8 cellular contexts compared by ENCODE assay signal in genomic region chr3:32296251-32297204, GRCh38.
DNase-seq lines count a peak whose midpoint lies in the region; ATAC-seq lines count a peak whose summit lies in the region.

No MANE protein-coding gene starts in this region.

- ATAC-seq in HG02798 (IDR thresholded peaks at IDR 0.05; ENCODE audit: poor library complexity, unreplicated experiment) (peak; percentile 81), GM18861 (IDR thresholded peaks at IDR 0.05; ENCODE audit: unreplicated experiment) (no peak)
- ATAC-seq in stimulated activated naive B cell treated with anti-CD40 and anti-IgM and Interleukin-4, amounts not matched to agents 10 μg/mL and 1 μg/mL and 100 μg/mL, for 72 hours (replicated peaks): peak; percentile 74 to 75

- H3K4me3 Mint-ChIP-seq in stimulated activated naive B cell treated with anti-CD40 and anti-IgM and Interleukin-4, amounts not matched to agents 10 μg/mL and 1 μg/mL and 100 μg/mL, for 72 hours: no peak overlapping the region

- H3K27ac Mint-ChIP-seq in stimulated activated naive B cell treated with anti-CD40 and anti-IgM and Interleukin-4, amounts not matched to agents 10 μg/mL and 1 μg/mL and 100 μg/mL, for 72 hours: no peak overlapping the region

- H3K4me1 Mint-ChIP-seq in stimulated activated naive B cell treated with anti-CD40 and anti-IgM and Interleukin-4, amounts not matched to agents 10 μg/mL and 1 μg/mL and 100 μg/mL, for 72 hours: peaks cover 5 to 6% of the 10 kb centered on the region in 2 donors

- DNase-seq in GM04504 (ENCODE audit: low read depth): peak; percentile 26
- DNase-seq in NCI-H82 treated with DMSO at 0.1 percent for 48 hours (lab: John Stamatoyannopoulos, UW; ENCODE audit: unreplicated experiment): peak; percentile 19
- peak; percentile 55 for DNase-seq in activated CD8-positive, alpha-beta memory T cell treated with anti-CD3 and anti-CD28 coated beads, Interleukin-2, amount 50 U/mL, for 4 hours
- DNase-seq in epidermal melanocyte (ENCODE audit: insufficient read length, low spot score): peak; percentile 80
- DNase-seq in middle frontal gyrus (ENCODE audit: extremely low spot score, low spot score): peak; percentile 20
- DNase-seq in stimulated activated naive B cell treated with anti-CD40 and anti-IgM and Interleukin-4, amounts not matched to agents 10 μg/mL and 1 μg/mL and 100 μg/mL, for 72 hours: peak; percentile 11

- H3K36me3 Mint-ChIP-seq in stimulated activated naive B cell treated with anti-CD40 and anti-IgM and Interleukin-4, amounts not matched to agents 10 μg/mL and 1 μg/mL and 100 μg/mL, for 72 hours: no peaks in the 10 kb centered on the region

- H3K27me3 Mint-ChIP-seq in stimulated activated naive B cell treated with anti-CD40 and anti-IgM and Interleukin-4, amounts not matched to agents 10 μg/mL and 1 μg/mL and 100 μg/mL, for 72 hours: no peaks in the 10 kb centered on the region

- H3K9me3 Mint-ChIP-seq in stimulated activated naive B cell treated with anti-CD40 and anti-IgM and Interleukin-4, amounts not matched to agents 10 μg/mL and 1 μg/mL and 100 μg/mL, for 72 hours: no peaks in the 10 kb centered on the region

Comparison
In these comparisons a context has a peak if more than half of its experiments do, and no peak if none do; other contexts are left out.
1. DNase-seq: peak in every context shown above with its lines; median percentile 80 in epidermal melanocyte; 55 in activated CD8-positive, alpha-beta memory T cell treated with anti-CD3 and anti-CD28 coated beads, Interleukin-2, amount 50 U/mL, for 4 hours; 26 in GM04504; 20 in middle frontal gyrus; 19 in NCI-H82 treated with DMSO at 0.1 percent for 48 hours; 11 in stimulated activated naive B cell treated with anti-CD40 and anti-IgM and Interleukin-4, amounts not matched to agents 10 μg/mL and 1 μg/mL and 100 μg/mL, for 72 hours.